In the genomic region with DNA sequence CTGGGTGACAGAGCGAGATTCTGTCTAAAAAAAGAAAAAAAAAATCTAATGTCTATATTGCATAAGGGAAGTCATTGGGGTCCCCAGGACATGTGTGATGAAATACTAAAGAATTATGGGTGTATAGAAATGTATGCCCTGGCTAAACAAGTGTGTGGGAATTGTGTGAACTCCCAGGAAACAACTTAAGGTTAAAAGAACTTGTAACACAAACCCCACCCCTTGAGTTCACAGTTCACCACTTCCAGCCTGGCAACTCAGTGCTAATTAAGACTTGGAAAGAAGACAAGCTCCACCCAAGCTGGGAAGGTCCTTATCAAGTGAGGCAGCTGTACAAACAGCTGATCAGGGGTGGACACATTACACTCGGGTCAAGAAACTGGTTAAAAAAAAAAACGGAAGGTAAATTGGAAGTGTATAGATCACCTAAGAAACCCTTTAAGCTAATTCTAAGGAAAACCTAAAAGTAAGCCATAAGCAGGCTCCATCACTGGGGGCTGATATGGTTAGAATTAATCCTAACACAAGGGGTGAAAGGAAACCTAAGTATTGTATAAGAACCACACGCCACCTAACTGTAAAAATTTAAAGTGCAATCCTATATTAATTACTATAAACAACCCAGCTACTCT, we compare ENCODE assay signal across 9 cellular contexts. TPM values are rescaled to one million over a fixed set of nuclear protein-coding genes. Genes with fewer than 3 reads are reported as not detected.
DNase-seq lines count a peak whose midpoint lies in the region; ATAC-seq and TF ChIP-seq lines count a peak whose summit lies in the region.
"Had no signal": no experiment of that assay in that cellular context is flagged by ENCODE, and none has a peak within 500 bp of the region (broad histone marks: within the 10 kb centered on the region; RNA-seq: fewer than 3 reads in every experiment).

No MANE protein-coding gene starts in this region.

- H3K36me3 ChIP-seq in colonic mucosa: no peaks in the 10 kb centered on the region
- H3K36me3 ChIP-seq: thoracic aorta had no signal

- no peaks in the 10 kb centered on the region for H3K9me3 Mint-ChIP-seq in stimulated activated naive B cell treated with anti-CD40 and anti-IgM and Interleukin-4, amounts not matched to agents 10 μg/mL and 1 μg/mL and 100 μg/mL, for 72 hours

- no peak for ATAC-seq in stimulated activated naive B cell treated with anti-CD40 and anti-IgM and Interleukin-4, amounts not matched to agents 10 μg/mL and 1 μg/mL and 100 μg/mL, for 72 hours (replicated peaks)

- H3K4me3 ChIP-seq in colonic mucosa (no peak overlapping the region), retinal pigment epithelial cell (ENCODE audit: low read length) (no peak overlapping the region)

- peaks cover 14% of the 10 kb centered on the region for H3K4me1 ChIP-seq in colonic mucosa

- H3K4me1 Mint-ChIP-seq in stimulated activated naive B cell treated with anti-CD40 and anti-IgM and Interleukin-4, amounts not matched to agents 10 μg/mL and 1 μg/mL and 100 μg/mL, for 72 hours: peaks cover 30 to 50% of the 10 kb centered on the region in 2 donors

- peaks cover 0 to 6% of the 10 kb centered on the region in 2 donors for H3K36me3 Mint-ChIP-seq in stimulated activated naive B cell treated with anti-CD40 and anti-IgM and Interleukin-4, amounts not matched to agents 10 μg/mL and 1 μg/mL and 100 μg/mL, for 72 hours

- H3K4me3 Mint-ChIP-seq in stimulated activated naive B cell treated with anti-CD40 and anti-IgM and Interleukin-4, amounts not matched to agents 10 μg/mL and 1 μg/mL and 100 μg/mL, for 72 hours: no peak overlapping the region

- H3K27me3 Mint-ChIP-seq in stimulated activated naive B cell treated with anti-CD40 and anti-IgM and Interleukin-4, amounts not matched to agents 10 μg/mL and 1 μg/mL and 100 μg/mL, for 72 hours: peaks cover 8 to 14% of the 10 kb centered on the region in 2 donors

- no peak overlapping the region for H3K27ac Mint-ChIP-seq in stimulated activated naive B cell treated with anti-CD40 and anti-IgM and Interleukin-4, amounts not matched to agents 10 μg/mL and 1 μg/mL and 100 μg/mL, for 72 hours

- TF ChIP-seq CTCF in colonic mucosa (IDR thresholded peaks at IDR 0.05) (peak; percentile 23), retinal pigment epithelial cell (conservative IDR thresholded peaks at IDR 0.05; ENCODE audit: low read depth, low read length) (peak; percentile 24)

- DNase-seq in NCI-H524 (lab: John Stamatoyannopoulos, UW): peak; percentile 16 to 27
- DNase-seq in NCI-H524 treated with DMSO at 0.1 percent for 48 hours (lab: John Stamatoyannopoulos, UW): no peak
- DNase-seq in NCI-H2171 (lab: John Stamatoyannopoulos, UW): peak; percentile 16
- DNase-seq in colonic mucosa: peak; percentile 88
- DNase-seq in retinal pigment epithelial cell (ENCODE audit: low read depth): peak; percentile 34
- no peak for DNase-seq in stimulated activated naive B cell treated with anti-CD40 and anti-IgM and Interleukin-4, amounts not matched to agents 10 μg/mL and 1 μg/mL and 100 μg/mL, for 72 hours
- DNase-seq in activated gamma-delta T cell treated with Interleukin-2 at 50 U/mL for 16 hours: no peak
- no peak for DNase-seq in NCI-H1694 (lab: John Stamatoyannopoulos, UW)

- H3K27me3 ChIP-seq in colonic mucosa: no peaks in the 10 kb centered on the region

- H3K9me3 ChIP-seq in colonic mucosa: no peaks in the 10 kb centered on the region
- H3K9me3 ChIP-seq: thoracic aorta had no signal

- intact Hi-C loops in colonic mucosa (cut with DNase I): no loop called here

- peak overlapping the region; percentile 94 for H3K27ac ChIP-seq in colonic mucosa

- peak overlapping the region in 1 of 2 donors; percentile 14 for H3K9ac ChIP-seq in colonic mucosa (ENCODE audit: low read depth in 2 of 2, low read length in 2 of 2)

RNA-seq across cellular contexts. Expression of gene HLA-A, which starts 25.2 kb away (rescaled TPM):
- total RNA-seq in colonic mucosa: 1,000 to 10,000 TPM; 1,045 to 1,898 TPM

Comparison
In these comparisons a context has a peak if more than half of its experiments do, and no peak if none do; other contexts are left out.
1. DNase-seq: peak in NCI-H524 (2 of 2), NCI-H2171 (single experiment), colonic mucosa (single experiment) and retinal pigment epithelial cell (single experiment); none in NCI-H524 treated with DMSO at 0.1 percent for 48 hours (single experiment), stimulated activated naive B cell treated with anti-CD40 and anti-IgM and Interleukin-4, amounts not matched to agents 10 μg/mL and 1 μg/mL and 100 μg/mL, for 72 hours (single experiment), activated gamma-delta T cell treated with Interleukin-2 at 50 U/mL for 16 hours (single experiment) and NCI-H1694 (single experiment).